8 cellular contexts compared by ENCODE assay signal in the genomic region with DNA sequence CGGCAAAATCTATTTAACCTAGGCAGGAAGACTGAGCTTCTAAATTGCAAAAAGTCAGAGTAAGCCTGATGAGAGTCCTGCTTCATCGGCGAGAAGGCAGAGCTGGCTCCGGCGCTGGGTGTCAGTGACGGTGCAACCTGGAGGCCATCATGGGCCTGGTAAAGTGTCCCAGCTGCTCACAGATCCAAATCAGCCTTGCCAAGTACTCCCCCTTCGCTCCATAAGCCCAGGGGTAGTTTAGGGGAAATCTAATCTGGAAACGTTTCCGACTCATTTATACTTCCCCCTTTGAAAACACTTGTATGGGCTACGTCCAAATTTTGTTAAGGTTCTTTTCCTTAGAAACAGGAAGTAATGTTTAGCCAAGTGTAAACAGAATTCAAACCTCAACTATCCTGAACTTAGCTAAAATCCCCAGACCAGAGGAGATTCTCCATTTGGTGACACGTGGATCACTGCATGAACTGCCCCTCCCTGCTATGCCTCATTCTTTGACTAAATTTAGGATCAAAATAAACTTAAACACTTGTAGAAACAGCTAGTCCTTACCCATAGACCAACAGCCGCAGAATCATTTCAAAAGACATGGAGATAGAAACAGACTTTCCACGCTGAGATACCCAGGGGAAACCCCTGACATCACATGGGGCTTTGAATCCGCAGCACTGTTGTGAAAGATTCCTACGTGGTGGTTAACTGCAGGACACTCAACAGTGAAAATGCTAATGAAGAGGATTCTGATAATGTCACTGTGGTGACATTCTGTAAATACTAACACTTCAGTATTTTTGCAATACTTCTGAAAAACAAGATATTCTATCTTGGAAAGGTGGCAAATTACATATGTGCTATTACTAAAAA.
DNase-seq lines count a peak whose midpoint lies in the region; ATAC-seq, FAIRE-seq and TF ChIP-seq lines count a peak whose summit lies in the region.

No MANE protein-coding gene starts in this region.

- CTCF ChIA-PET in CD4-positive, alpha-beta T cell (lab: Charles Lee) = interaction anchor here (0.7 to 1.1 kb wide), 2 partner anchors 85 to 167 kb away, joined by 3 read pairs; no protein-coding TSS in a partner anchor

- H3K9me3 ChIP-seq in CD4-positive, alpha-beta T cell (ENCODE audit: control insufficient read depth, low read length) = no peaks in the 10 kb centered on the region

- DNase-seq in CD4-positive, alpha-beta T cell = peak in 3 of 10 experiments; percentile 8 to 19 (median 8)
- peak; percentile 13 to 77 for DNase-seq in NCI-H524 (lab: John Stamatoyannopoulos, UW)
- DNase-seq in central memory CD8-positive, alpha-beta T cell (ENCODE audit: low spot score in 2 of 2) = peak in 1 of 2 donors; percentile 45
- no peak for DNase-seq in neural crest cell (ENCODE audit: low read depth, low spot score)
- DNase-seq in SHP77 treated with DMSO at 0.1 percent for 48 hours (lab: John Stamatoyannopoulos, UW) = no peak
- DNase-seq in DMS114 treated with DMSO at 0.1 percent for 48 hours (lab: John Stamatoyannopoulos, UW; ENCODE audit: unreplicated experiment) = no peak
- DNase-seq in HTR-8/SVneo (ENCODE audit: insufficient read length, low spot score) = no peak

- H3K4me1 Mint-ChIP-seq in CD4-positive, alpha-beta T cell (ENCODE audit: low read depth) = peaks cover 18% of the 10 kb centered on the region
- H3K4me1 Mint-ChIP-seq in central memory CD8-positive, alpha-beta T cell = peaks cover 55% of the 10 kb centered on the region
- H3K4me1 Mint-ChIP-seq in neural crest cell = peaks cover 19% of the 10 kb centered on the region

- intact Hi-C loops in CD4-positive, alpha-beta T cell (cut with DNase I, micrococcal nuclease) = no loop called here

- peak overlapping the region; percentile 21 for H3K4me3 Mint-ChIP-seq in CD4-positive, alpha-beta T cell
- H3K4me3 Mint-ChIP-seq in central memory CD8-positive, alpha-beta T cell = peak overlapping the region; percentile 51
- H3K4me3 Mint-ChIP-seq in neural crest cell = no peak overlapping the region

- peaks cover 66% of the 10 kb centered on the region for H3K36me3 Mint-ChIP-seq in CD4-positive, alpha-beta T cell (ENCODE audit: low read depth)
- peaks cover 71% of the 10 kb centered on the region for H3K36me3 Mint-ChIP-seq in central memory CD8-positive, alpha-beta T cell (ENCODE audit: insufficient read depth)
- peaks cover 16% of the 10 kb centered on the region for H3K36me3 Mint-ChIP-seq in neural crest cell (ENCODE audit: low read depth)

- H3K27me3 ChIP-seq in CD4-positive, alpha-beta T cell (ENCODE audit: control insufficient read depth, insufficient read depth, low read length) = no peaks in the 10 kb centered on the region

- POLR2A ChIA-PET in CD4-positive, alpha-beta T cell (lab: Charles Lee) = interaction anchor here (1.1 kb wide), 1 partner anchor 18 kb away, joined by 3 read pairs; no protein-coding TSS in a partner anchor

- no peak for FAIRE-seq in HTR-8/SVneo (lab: Jason Lieb, UNC)

- H3K27me3 Mint-ChIP-seq in CD4-positive, alpha-beta T cell = no peaks in the 10 kb centered on the region
- H3K27me3 Mint-ChIP-seq in central memory CD8-positive, alpha-beta T cell = no peaks in the 10 kb centered on the region
- H3K27me3 Mint-ChIP-seq in neural crest cell (ENCODE audit: low read depth) = no peaks in the 10 kb centered on the region

- H3K27ac Mint-ChIP-seq in CD4-positive, alpha-beta T cell = peak overlapping the region; percentile 61
- H3K27ac Mint-ChIP-seq in central memory CD8-positive, alpha-beta T cell (ENCODE audit: low read depth) = peak overlapping the region; percentile 84
- peak overlapping the region; percentile 63 for H3K27ac Mint-ChIP-seq in neural crest cell (ENCODE audit: unreplicated experiment)

- ATAC-seq in CD4-positive, alpha-beta T cell (ENCODE audit: poor library complexity) = peak; percentile 77
- peak; percentile 73 for ATAC-seq in GM21515 (IDR thresholded peaks at IDR 0.05; ENCODE audit: unreplicated experiment)
- peak; percentile 90 for ATAC-seq in central memory CD8-positive, alpha-beta T cell (replicated peaks; ENCODE audit: extremely low read depth, poor library complexity, severe bottlenecking)

- no peaks in the 10 kb centered on the region for H3K9me3 Mint-ChIP-seq in CD4-positive, alpha-beta T cell
- H3K9me3 Mint-ChIP-seq in central memory CD8-positive, alpha-beta T cell = no peaks in the 10 kb centered on the region
- H3K9me3 Mint-ChIP-seq in neural crest cell = no peaks in the 10 kb centered on the region

- TF ChIP-seq CTCF in CD4-positive, alpha-beta T cell (IDR thresholded peaks at IDR 0.05) = no peak
- TF ChIP-seq CTCF in neural crest cell (conservative IDR thresholded peaks at IDR 0.05) = no peak

- H3K27ac ChIP-seq in CD4-positive, alpha-beta T cell (ENCODE audit: low read depth, low read length) = no peak overlapping the region

Comparison
In these comparisons a context has a peak if more than half of its experiments do, and no peak if none do; other contexts are left out.
1. DNase-seq: peak in NCI-H524 (2 of 2); none in neural crest cell (single experiment), SHP77 treated with DMSO at 0.1 percent for 48 hours (single experiment), DMS114 treated with DMSO at 0.1 percent for 48 hours (single experiment) and HTR-8/SVneo (single experiment).
2. Peak in every context shown above with its lines, with median percentiles within 50 percentile points of each other: ATAC-seq and H3K27ac Mint-ChIP-seq.